ENCODE assay signal across 15 cellular contexts in the genomic region with DNA sequence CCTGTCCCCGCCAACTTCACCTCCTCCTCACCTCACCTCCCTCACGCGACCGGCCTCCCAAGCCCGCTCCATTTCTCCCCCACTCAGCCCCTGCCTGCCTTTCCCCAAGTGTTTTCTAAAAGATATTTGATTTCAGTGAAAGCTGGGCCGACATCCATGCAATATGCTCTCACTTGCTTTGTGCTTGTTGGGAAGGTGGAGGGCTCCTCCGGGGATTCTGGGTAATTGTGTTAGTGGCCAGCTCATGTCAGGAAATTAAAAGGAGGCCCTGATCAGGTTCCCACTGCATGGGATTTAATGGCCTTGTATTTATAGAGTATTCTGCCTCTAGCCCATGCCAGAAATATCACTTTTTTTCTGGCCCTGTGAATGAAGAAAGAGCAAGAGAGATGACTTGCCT.
DNase-seq lines count a peak whose midpoint lies in the region; TF ChIP-seq lines count a peak whose summit lies in the region.
"Had no signal": no experiment of that assay in that cellular context is flagged by ENCODE, and none has a peak within 500 bp of the region (broad histone marks: within the 10 kb centered on the region; RNA-seq: fewer than 3 reads in every experiment).

No MANE protein-coding gene starts in this region.

- no peaks in the 10 kb centered on the region for H3K9me3 Mint-ChIP-seq in brain
- H3K9me3 Mint-ChIP-seq: T-cell had no signal

- H3K4me3 Mint-ChIP-seq in brain: peak overlapping the region in 1 of 5 experiments; percentile 24
- H3K4me3 Mint-ChIP-seq: T-cell had no signal

- DNase-seq in NCI-H1092 (lab: John Stamatoyannopoulos, UW) (peak; percentile 68), NCI-H2107 (lab: John Stamatoyannopoulos, UW) (peak; percentile 69), posterior vena cava (ENCODE audit: low spot score) (peak; percentile 47), mucosa of gallbladder (ENCODE audit: low spot score) (no peak), D341Med (ENCODE audit: low spot score) (no peak), NCI-H2029 (lab: John Stamatoyannopoulos, UW) (no peak)
- DNase-seq: DND-41; GM23248; IMR-90; NCI-H2081 treated with DMSO at 0.1 percent for 48 hours; NCI-H446; NCI-H526 treated with DMSO at 0.1 percent for 48 hours; NK-92 treated with Interleukin-12 subunit alpha and Interleukin-12 subunit beta, amount 100 ng/mL, for 24 hours; T-cell had no signal

- TF ChIP-seq CTCF in brain (conservative IDR thresholded peaks at IDR 0.05): no peak

- H3K36me3 Mint-ChIP-seq in brain: no peaks in the 10 kb centered on the region
- H3K36me3 Mint-ChIP-seq: T-cell had no signal

- H3K27me3 Mint-ChIP-seq in brain: no peaks in the 10 kb centered on the region

- peak overlapping the region; percentile 41 to 93 (median 79) for H3K27ac Mint-ChIP-seq in brain
- H3K27ac Mint-ChIP-seq: T-cell had no signal

- H3K4me1 Mint-ChIP-seq in brain: peaks cover 40% of the 10 kb centered on the region
- H3K4me1 Mint-ChIP-seq: T-cell had no signal

- intact Hi-C loops in posterior vena cava (cut with DNase I): loop anchor here in 1 of 2 donors (2.0 kb wide), 1 partner anchor 33 kb away; no protein-coding TSS in a partner anchor

Comparison
In these comparisons a context has a peak if more than half of its experiments do, and no peak if none do; other contexts are left out.
1. DNase-seq: peak in NCI-H1092 (single experiment), NCI-H2107 (single experiment) and posterior vena cava (single experiment); none in mucosa of gallbladder (single experiment), D341Med (single experiment) and NCI-H2029 (single experiment).